Comparison of ENCODE assay signal across 8 cellular contexts in genomic region chr4:112075129-112075753, GRCh38.
DNase-seq lines count a peak whose midpoint lies in the region; ATAC-seq and TF ChIP-seq lines count a peak whose summit lies in the region.

No MANE protein-coding gene starts in this region.

- no peaks in the 10 kb centered on the region for H3K4me1 ChIP-seq in mesenchymal stem cell (ENCODE audit: control insufficient read depth, insufficient read depth, low read depth, low read length)

- peak; percentile 81 for TF ChIP-seq CTCF in chondrocyte (IDR thresholded peaks at IDR 0.05)

- no peak overlapping the region for H2AFZ ChIP-seq in mesenchymal stem cell (ENCODE audit: low read depth, low read length)

- no peak overlapping the region for H3K4me2 ChIP-seq in mesenchymal stem cell (ENCODE audit: low read length, poor library complexity, severe bottlenecking)

- H3K14ac ChIP-seq in mesenchymal stem cell (ENCODE audit: low read length in 2 of 2) = no peak overlapping the region

- H3K36me3 ChIP-seq in mesenchymal stem cell (ENCODE audit: control insufficient read depth in 1 of 2, insufficient read depth in 2 of 2, low read depth in 1 of 2, low read length in 2 of 2) = no peaks in the 10 kb centered on the region

- no peak overlapping the region for H2BK5ac ChIP-seq in mesenchymal stem cell (ENCODE audit: low read depth, low read length, poor library complexity, severe bottlenecking)

- no peak overlapping the region for H3K18ac ChIP-seq in mesenchymal stem cell (ENCODE audit: low read depth in 1 of 2, low read length in 2 of 2)

- no peak overlapping the region for H2BK120ac ChIP-seq in mesenchymal stem cell (ENCODE audit: low read depth, low read length)

- H3K9me3 Mint-ChIP-seq in chondrocyte (ENCODE audit: low read depth) = peaks cover 19% of the 10 kb centered on the region

- H2BK12ac ChIP-seq in mesenchymal stem cell (ENCODE audit: low read length in 2 of 2) = no peak overlapping the region

- H4K8ac ChIP-seq in mesenchymal stem cell (ENCODE audit: low read length) = no peak overlapping the region

- H3K36me3 Mint-ChIP-seq in chondrocyte (ENCODE audit: low read depth) = no peaks in the 10 kb centered on the region

- no peak overlapping the region for H3K4ac ChIP-seq in mesenchymal stem cell (ENCODE audit: low read depth in 1 of 2, low read length in 2 of 2)

- H3K4me1 Mint-ChIP-seq in chondrocyte (ENCODE audit: low read depth) = no peaks in the 10 kb centered on the region

- peak; percentile 1 for DNase-seq in NCI-H2196 (lab: John Stamatoyannopoulos, UW; ENCODE audit: unreplicated experiment)
- DNase-seq in NCI-H2196 treated with DMSO at 0.1 percent for 48 hours (lab: John Stamatoyannopoulos, UW; ENCODE audit: unreplicated experiment) = no peak
- peak; percentile 48 for DNase-seq in HPDE6-E6E7 (ENCODE audit: extremely low spot score)
- DNase-seq in RPMI7951 (ENCODE audit: low read depth) = peak; percentile 59
- DNase-seq in chondrocyte (ENCODE audit: low spot score) = no peak
- DNase-seq in mesenchymal stem cell = peak; percentile 71

- H3K27ac Mint-ChIP-seq in chondrocyte (ENCODE audit: unreplicated experiment) = no peak overlapping the region

- H3K4me3 Mint-ChIP-seq in chondrocyte (ENCODE audit: unreplicated experiment) = no peak overlapping the region

- no peak overlapping the region for H2AK5ac ChIP-seq in mesenchymal stem cell (ENCODE audit: low read length, severe bottlenecking)

- peak overlapping the region; percentile 40 for H3K9ac ChIP-seq in mesenchymal stem cell (ENCODE audit: low read length)

- no peak overlapping the region for H3K27ac ChIP-seq in mesenchymal stem cell (ENCODE audit: low read length, poor library complexity, severe bottlenecking)

- no peaks in the 10 kb centered on the region for H3K79me1 ChIP-seq in mesenchymal stem cell (replicated peaks; ENCODE audit: low read length, poor library complexity, severe bottlenecking)

- peaks cover 4% of the 10 kb centered on the region for H3K9me3 ChIP-seq in mesenchymal stem cell (ENCODE audit: control insufficient read depth, low read length)

- H3K27me3 ChIP-seq in mesenchymal stem cell (ENCODE audit: control insufficient read depth in 1 of 2, insufficient read depth in 1 of 2, low read length in 2 of 2) = no peaks in the 10 kb centered on the region

- no peak overlapping the region for H3K4me3 ChIP-seq in mesenchymal stem cell (ENCODE audit: insufficient read depth in 1 of 2, low read depth in 1 of 2, low read length in 2 of 2)

- H3K23ac ChIP-seq in mesenchymal stem cell (ENCODE audit: low read length in 2 of 2) = no peak overlapping the region

- ATAC-seq in GM21360 (IDR thresholded peaks at IDR 0.05; ENCODE audit: unreplicated experiment) (peak; percentile 80), HG03108 (IDR thresholded peaks at IDR 0.05; ENCODE audit: unreplicated experiment) (no peak)

- H4K91ac ChIP-seq in mesenchymal stem cell (ENCODE audit: low read length) = no peak overlapping the region

- 63% methylated on average over 4 of the region's 4 CpGs for WGBS in mesenchymal stem cell

- H3K27me3 Mint-ChIP-seq in chondrocyte (ENCODE audit: low read depth) = peaks cover 2% of the 10 kb centered on the region

- H2BK15ac ChIP-seq in mesenchymal stem cell (ENCODE audit: low read depth, poor library complexity, severe bottlenecking) = no peak overlapping the region

Comparison
In these comparisons a context has a peak if more than half of its experiments do, and no peak if none do; other contexts are left out.
1. DNase-seq: peak in NCI-H2196 (single experiment), HPDE6-E6E7 (single experiment), RPMI7951 (single experiment) and mesenchymal stem cell (single experiment); none in NCI-H2196 treated with DMSO at 0.1 percent for 48 hours (single experiment) and chondrocyte (single experiment).